ENCODE assay signal across 18 cellular contexts in the genomic region with DNA sequence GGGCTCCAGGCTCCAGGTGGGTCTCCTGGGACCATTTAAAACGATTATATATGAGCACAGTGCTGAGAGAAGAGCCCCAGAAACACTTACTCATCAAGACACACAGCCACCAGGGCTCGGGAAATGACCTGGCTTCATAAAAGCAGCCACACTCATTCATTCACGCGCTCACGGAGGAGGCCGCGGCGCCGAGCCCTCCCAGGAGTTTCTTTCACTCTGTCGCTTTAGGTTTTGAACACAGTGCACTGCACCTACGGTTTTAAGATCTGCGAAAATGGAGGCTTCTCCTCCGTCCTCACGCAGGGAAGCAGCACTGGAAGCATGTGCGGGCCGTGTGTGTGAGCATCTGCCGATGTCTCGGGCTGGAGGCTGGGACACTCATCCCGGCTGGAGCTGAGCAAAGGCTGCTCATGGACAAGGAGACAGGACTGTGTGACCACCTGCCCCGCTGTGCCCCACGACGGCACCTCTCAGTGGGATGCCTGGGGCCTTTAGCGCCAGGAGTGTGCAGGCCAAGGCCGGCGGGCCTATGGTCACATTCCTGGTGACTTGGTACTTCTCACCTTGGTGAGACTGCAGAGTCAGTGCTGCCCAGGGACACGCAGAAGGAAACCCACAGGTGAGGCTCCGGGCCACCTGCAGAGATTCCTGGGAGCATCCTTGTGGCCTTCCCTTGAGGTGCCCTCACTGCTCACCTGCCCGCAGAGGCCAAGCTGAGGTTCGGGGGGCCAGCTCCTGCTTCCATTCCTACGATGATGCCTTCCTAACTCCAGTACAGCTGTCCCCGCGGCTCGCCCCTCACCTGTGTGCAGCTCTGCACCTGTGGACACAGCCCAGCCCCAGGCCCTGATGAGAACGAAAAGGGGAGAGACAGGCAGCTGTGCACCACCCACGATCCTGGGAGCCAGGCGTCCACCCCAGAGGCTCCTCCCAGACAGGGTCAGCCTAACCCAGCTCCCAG.
DNase-seq lines count a peak whose midpoint lies in the region; ATAC-seq and TF ChIP-seq lines count a peak whose summit lies in the region.
"Had no signal": no experiment of that assay in that cellular context is flagged by ENCODE, and none has a peak within 500 bp of the region (broad histone marks: within the 10 kb centered on the region; RNA-seq: fewer than 3 reads in every experiment).

No MANE protein-coding gene starts in this region.

- H3K36me3 ChIP-seq in colonic mucosa: no peaks in the 10 kb centered on the region
- no peaks in the 10 kb centered on the region for H3K36me3 ChIP-seq in neural progenitor cell
- no peaks in the 10 kb centered on the region for H3K36me3 ChIP-seq in upper lobe of right lung
- H3K36me3 ChIP-seq: gastroesophageal sphincter had no signal

- peaks cover 14% of the 10 kb centered on the region for H3K27me3 Mint-ChIP-seq in neural progenitor cell (ENCODE audit: insufficient read depth, low read depth)
- peaks cover 7 to 31% of the 10 kb centered on the region in 2 donors for H3K27me3 Mint-ChIP-seq in effector memory CD8-positive, alpha-beta T cell
- H3K27me3 Mint-ChIP-seq: activated naive CD8-positive, alpha-beta T cell treated with anti-CD3 and anti-CD28 coated beads, Interleukin-2, amount 10 ng/mL, durations not matched to agents 7 days and 5 days had no signal

- no peak overlapping the region for H3K27ac ChIP-seq in colonic mucosa
- H3K27ac ChIP-seq in neural progenitor cell: no peak overlapping the region
- no peak overlapping the region for H3K27ac ChIP-seq in upper lobe of right lung
- H3K27ac ChIP-seq: gastroesophageal sphincter, GM23248, skin epidermis had no signal

- H3K4me3 ChIP-seq in colonic mucosa: no peak overlapping the region
- no peak overlapping the region for H3K4me3 ChIP-seq in neural progenitor cell
- H3K4me3 ChIP-seq in upper lobe of right lung: no peak overlapping the region
- H3K4me3 ChIP-seq: gastroesophageal sphincter, GM23248, skin epidermis had no signal

- H3K27me3 ChIP-seq in colonic mucosa (no peaks in the 10 kb centered on the region), neural progenitor cell (no peaks in the 10 kb centered on the region), upper lobe of right lung (peaks cover 2% of the 10 kb centered on the region)

- TF ChIP-seq CTCF in colonic mucosa (IDR thresholded peaks at IDR 0.05) (no peak), neural progenitor cell (IDR thresholded peaks at IDR 0.05) (no peak), upper lobe of right lung (IDR thresholded peaks at IDR 0.05) (no peak)

- H3K4me1 Mint-ChIP-seq in neural progenitor cell: peaks cover 4% of the 10 kb centered on the region
- peaks cover 0 to 1% of the 10 kb centered on the region in 2 donors for H3K4me1 Mint-ChIP-seq in effector memory CD8-positive, alpha-beta T cell (ENCODE audit: low read depth in 2 of 2)
- H3K4me1 Mint-ChIP-seq: activated CD4-positive, alpha-beta T cell treated with anti-CD3 and anti-CD28 coated beads for 36 hours had no signal

- no peaks in the 10 kb centered on the region for H4K20me1 ChIP-seq in neural progenitor cell (ENCODE audit: low read depth)

- H3K4me2 ChIP-seq in neural progenitor cell: no peak overlapping the region

- H3K4me1 ChIP-seq in colonic mucosa (no peaks in the 10 kb centered on the region), neural progenitor cell (no peaks in the 10 kb centered on the region), upper lobe of right lung (no peaks in the 10 kb centered on the region)
- H3K4me1 ChIP-seq: gastroesophageal sphincter had no signal

- H3K9me3 ChIP-seq in colonic mucosa (no peaks in the 10 kb centered on the region), neural progenitor cell (ENCODE audit: low read depth) (no peaks in the 10 kb centered on the region), upper lobe of right lung (no peaks in the 10 kb centered on the region)

- H3K79me2 ChIP-seq in neural progenitor cell (ENCODE audit: low read depth): no peaks in the 10 kb centered on the region

- no peaks in the 10 kb centered on the region for H3K9me3 Mint-ChIP-seq in neural progenitor cell
- H3K9me3 Mint-ChIP-seq in effector memory CD8-positive, alpha-beta T cell: peaks cover 8 to 14% of the 10 kb centered on the region in 2 donors

- H2AFZ ChIP-seq in neural progenitor cell (replicated peaks): no peak overlapping the region
- H2AFZ ChIP-seq: GM23248 had no signal

- H3K4me3 Mint-ChIP-seq in neural progenitor cell: no peak overlapping the region
- no peak overlapping the region for H3K4me3 Mint-ChIP-seq in effector memory CD8-positive, alpha-beta T cell
- H3K4me3 Mint-ChIP-seq: activated CD4-positive, alpha-beta T cell treated with anti-CD3 and anti-CD28 coated beads for 36 hours; activated naive CD8-positive, alpha-beta T cell treated with anti-CD3 and anti-CD28 coated beads, Interleukin-2, amount 10 ng/mL, durations not matched to agents 7 days and 5 days had no signal

- H3K9ac ChIP-seq in colonic mucosa (ENCODE audit: low read depth in 2 of 2, low read length in 2 of 2): no peak overlapping the region
- no peak overlapping the region for H3K9ac ChIP-seq in neural progenitor cell
- H3K9ac ChIP-seq: GM23248 had no signal

- DNase-seq in activated gamma-delta T cell treated with Interleukin-2 at 50 U/mL for 16 hours: peak; percentile 2
- DNase-seq in activated gamma-delta T cell (lab: John Stamatoyannopoulos, UW): no peak
- DNase-seq in colonic mucosa: peak; percentile 1
- no peak for DNase-seq in neural progenitor cell (ENCODE audit: low spot score)
- DNase-seq in upper lobe of right lung: peak; percentile 61
- no peak for DNase-seq in HuH-7 (ENCODE audit: low spot score)
- DNase-seq in effector memory CD8-positive, alpha-beta T cell: no peak
- DNase-seq: activated CD4-positive, alpha-beta T cell treated with anti-CD3 and anti-CD28 coated beads for 36 hours; activated naive CD8-positive, alpha-beta T cell treated with anti-CD3 and anti-CD28 coated beads, Interleukin-2, amount 10 ng/mL, durations not matched to agents 7 days and 5 days; dermis blood vessel endothelial cell; NCI-H345; stimulated activated CD4-positive, alpha-beta T cell treated with anti-CD3 and anti-CD28 coated beads, Interleukin-4, amount 100 ng/mL, for 24 hours; substantia nigra had no signal

- ATAC-seq in upper lobe of right lung (peak; percentile 6), HG03469 (IDR thresholded peaks at IDR 0.05; ENCODE audit: unreplicated experiment) (no peak)
- no peak for ATAC-seq in effector memory CD8-positive, alpha-beta T cell (replicated peaks)
- ATAC-seq: activated CD4-positive, alpha-beta T cell treated with anti-CD3 and anti-CD28 coated beads for 36 hours; gastroesophageal sphincter had no signal

- peak overlapping the region; percentile 93 for H3K27ac Mint-ChIP-seq in neural progenitor cell
- no peak overlapping the region for H3K27ac Mint-ChIP-seq in effector memory CD8-positive, alpha-beta T cell
- H3K27ac Mint-ChIP-seq: activated CD4-positive, alpha-beta T cell treated with anti-CD3 and anti-CD28 coated beads for 36 hours had no signal

- no peaks in the 10 kb centered on the region for H3F3A ChIP-seq in neural progenitor cell (ENCODE audit: low read depth)

- intact Hi-C loops in colonic mucosa (cut with DNase I) (no loop called here), upper lobe of right lung (cut with DNase I) (no loop called here)

- H3K36me3 Mint-ChIP-seq in neural progenitor cell: no peaks in the 10 kb centered on the region
- no peaks in the 10 kb centered on the region for H3K36me3 Mint-ChIP-seq in effector memory CD8-positive, alpha-beta T cell (ENCODE audit: insufficient read depth)
- H3K36me3 Mint-ChIP-seq: brain had no signal

Comparison
In these comparisons a context has a peak if more than half of its experiments do, and no peak if none do; other contexts are left out.
1. DNase-seq: peak in activated gamma-delta T cell treated with Interleukin-2 at 50 U/mL for 16 hours (single experiment), colonic mucosa (single experiment) and upper lobe of right lung (single experiment); none in activated gamma-delta T cell (single experiment), neural progenitor cell (single experiment), HuH-7 (single experiment) and effector memory CD8-positive, alpha-beta T cell (0 of 3).